ENCODE assay signal across 1 cellular context in the genomic region with DNA sequence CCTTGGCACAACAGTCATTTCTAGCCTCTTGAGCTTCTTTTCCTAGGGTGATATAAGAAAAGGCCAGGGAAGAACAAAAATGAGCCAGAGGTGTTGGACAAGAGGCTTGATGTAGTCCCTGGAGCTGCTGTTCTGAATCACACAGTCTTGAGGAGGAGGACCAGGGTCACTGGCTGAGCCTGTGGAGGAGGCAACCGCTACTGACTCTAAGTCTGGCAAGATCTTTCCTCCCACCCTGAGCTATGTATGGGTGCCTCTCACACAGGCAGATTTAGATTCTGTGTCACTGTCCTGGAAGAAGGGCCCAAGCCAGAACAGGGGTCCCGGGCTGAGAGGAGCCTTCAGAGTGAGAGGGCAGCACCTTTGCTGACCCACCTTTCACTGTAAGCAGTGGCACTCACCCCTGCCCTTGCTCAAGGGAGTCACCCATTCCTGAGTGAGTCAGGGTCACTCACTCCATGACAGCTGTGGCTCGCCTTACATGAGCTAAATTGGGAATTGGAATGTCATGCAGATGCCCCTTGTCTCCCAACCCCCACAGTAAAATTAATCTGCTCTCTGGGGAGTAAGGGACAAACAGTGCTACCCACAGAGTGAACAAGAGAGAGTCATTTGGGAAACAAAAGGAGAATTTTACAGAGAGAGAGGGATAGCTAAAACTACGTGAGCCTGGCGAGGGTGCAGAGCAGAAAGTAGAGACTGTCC.
TF ChIP-seq lines count a peak whose summit lies in the region.

A gene with protein sequence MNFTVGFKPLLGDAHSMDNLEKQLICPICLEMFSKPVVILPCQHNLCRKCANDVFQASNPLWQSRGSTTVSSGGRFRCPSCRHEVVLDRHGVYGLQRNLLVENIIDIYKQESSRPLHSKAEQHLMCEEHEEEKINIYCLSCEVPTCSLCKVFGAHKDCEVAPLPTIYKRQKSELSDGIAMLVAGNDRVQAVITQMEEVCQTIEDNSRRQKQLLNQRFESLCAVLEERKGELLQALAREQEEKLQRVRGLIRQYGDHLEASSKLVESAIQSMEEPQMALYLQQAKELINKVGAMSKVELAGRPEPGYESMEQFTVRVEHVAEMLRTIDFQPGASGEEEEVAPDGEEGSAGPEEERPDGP (plus strand): TSS at position 575 of the 705 bp plus-strand sequence. CDS start 303 bp downstream, outside the sequence.

TF ChIP-seq in HepG2, 621 proteins besides CTCF, POLR2A, EP300 and RAD21:
- TF ChIP-seq AGO2 (optimal IDR thresholded peaks at IDR 0.05; ENCODE audit: low read depth, low read length), result no peak
- TF ChIP-seq, protein P1, sequence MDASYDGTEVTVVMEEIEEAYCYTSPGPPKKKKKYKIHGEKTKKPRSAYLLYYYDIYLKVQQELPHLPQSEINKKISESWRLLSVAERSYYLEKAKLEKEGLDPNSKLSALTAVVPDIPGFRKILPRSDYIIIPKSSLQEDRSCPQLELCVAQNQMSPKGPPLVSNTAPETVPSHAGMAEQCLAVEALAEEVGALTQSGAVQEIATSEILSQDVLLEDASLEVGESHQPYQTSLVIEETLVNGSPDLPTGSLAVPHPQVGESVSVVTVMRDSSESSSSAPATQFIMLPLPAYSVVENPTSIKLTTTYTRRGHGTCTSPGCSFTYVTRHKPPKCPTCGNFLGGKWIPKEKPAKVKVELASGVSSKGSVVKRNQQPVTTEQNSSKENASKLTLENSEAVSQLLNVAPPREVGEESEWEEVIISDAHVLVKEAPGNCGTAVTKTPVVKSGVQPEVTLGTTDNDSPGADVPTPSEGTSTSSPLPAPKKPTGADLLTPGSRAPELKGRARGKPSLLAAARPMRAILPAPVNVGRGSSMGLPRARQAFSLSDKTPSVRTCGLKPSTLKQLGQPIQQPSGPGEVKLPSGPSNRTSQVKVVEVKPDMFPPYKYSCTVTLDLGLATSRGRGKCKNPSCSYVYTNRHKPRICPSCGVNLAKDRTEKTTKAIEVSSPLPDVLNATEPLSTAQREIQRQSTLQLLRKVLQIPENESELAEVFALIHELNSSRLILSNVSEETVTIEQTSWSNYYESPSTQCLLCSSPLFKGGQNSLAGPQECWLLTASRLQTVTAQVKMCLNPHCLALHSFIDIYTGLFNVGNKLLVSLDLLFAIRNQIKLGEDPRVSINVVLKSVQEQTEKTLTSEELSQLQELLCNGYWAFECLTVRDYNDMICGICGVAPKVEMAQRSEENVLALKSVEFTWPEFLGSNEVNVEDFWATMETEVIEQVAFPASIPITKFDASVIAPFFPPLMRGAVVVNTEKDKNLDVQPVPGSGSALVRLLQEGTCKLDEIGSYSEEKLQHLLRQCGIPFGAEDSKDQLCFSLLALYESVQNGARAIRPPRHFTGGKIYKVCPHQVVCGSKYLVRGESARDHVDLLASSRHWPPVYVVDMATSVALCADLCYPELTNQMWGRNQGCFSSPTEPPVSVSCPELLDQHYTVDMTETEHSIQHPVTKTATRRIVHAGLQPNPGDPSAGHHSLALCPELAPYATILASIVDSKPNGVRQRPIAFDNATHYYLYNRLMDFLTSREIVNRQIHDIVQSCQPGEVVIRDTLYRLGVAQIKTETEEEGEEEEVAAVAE (CRISPR knock-in tag; IDR thresholded peaks at IDR 0.05; ENCODE audit: borderline replicate concordance), result no peak
- no peak for TF ChIP-seq PAX8 (CRISPR knock-in tag; IDR thresholded peaks at IDR 0.05; ENCODE audit: borderline replicate concordance)
- TF ChIP-seq, protein P2, sequence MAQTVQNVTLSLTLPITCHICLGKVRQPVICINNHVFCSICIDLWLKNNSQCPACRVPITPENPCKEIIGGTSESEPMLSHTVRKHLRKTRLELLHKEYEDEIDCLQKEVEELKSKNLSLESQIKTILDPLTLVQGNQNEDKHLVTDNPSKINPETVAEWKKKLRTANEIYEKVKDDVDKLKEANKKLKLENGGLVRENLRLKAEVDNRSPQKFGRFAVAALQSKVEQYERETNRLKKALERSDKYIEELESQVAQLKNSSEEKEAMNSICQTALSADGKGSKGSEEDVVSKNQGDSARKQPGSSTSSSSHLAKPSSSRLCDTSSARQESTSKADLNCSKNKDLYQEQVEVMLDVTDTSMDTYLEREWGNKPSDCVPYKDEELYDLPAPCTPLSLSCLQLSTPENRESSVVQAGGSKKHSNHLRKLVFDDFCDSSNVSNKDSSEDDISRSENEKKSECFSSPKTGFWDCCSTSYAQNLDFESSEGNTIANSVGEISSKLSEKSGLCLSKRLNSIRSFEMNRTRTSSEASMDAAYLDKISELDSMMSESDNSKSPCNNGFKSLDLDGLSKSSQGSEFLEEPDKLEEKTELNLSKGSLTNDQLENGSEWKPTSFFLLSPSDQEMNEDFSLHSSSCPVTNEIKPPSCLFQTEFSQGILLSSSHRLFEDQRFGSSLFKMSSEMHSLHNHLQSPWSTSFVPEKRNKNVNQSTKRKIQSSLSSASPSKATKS (CRISPR knock-in tag; IDR thresholded peaks at IDR 0.05), result no peak
